In genomic region chr12:16030729-16031128, GRCh38 we compare ENCODE assay signal across 23 cellular contexts.
DNase-seq lines count a peak whose midpoint lies in the region; ATAC-seq and TF ChIP-seq lines count a peak whose summit lies in the region.
"Had no signal": no experiment of that assay in that cellular context is flagged by ENCODE, and none has a peak within 500 bp of the region (broad histone marks: within the 10 kb centered on the region; RNA-seq: fewer than 3 reads in every experiment).

No MANE protein-coding gene starts in this region.

- BruUV-seq in Caco-2 (replicated peaks; lab: Mats Ljungman, UMichigan), result no TSS peak

- no peak for TF ChIP-seq CTCF in Caco-2 (IDR thresholded peaks at IDR 0.05; ENCODE audit: insufficient read depth in 1 of 2, low read depth in 1 of 2, low read length in 1 of 2, severe bottlenecking in 1 of 2, unreplicated experiment in 1 of 2)
- TF ChIP-seq CTCF in body of pancreas (IDR thresholded peaks at IDR 0.05), result no peak
- TF ChIP-seq CTCF in right lobe of liver (IDR thresholded peaks at IDR 0.05), result no peak

- peak overlapping the region; percentile 81 for H3K27ac Mint-ChIP-seq in Caco-2 (ENCODE audit: unreplicated experiment)
- H3K27ac Mint-ChIP-seq: activated CD4-positive, alpha-beta T cell treated with anti-CD3 and anti-CD28 coated beads, Interleukin-2, amount 10 ng/mL, durations not matched to agents 24 days and 14 days; activated naive CD4-positive, alpha-beta T cell treated with anti-CD3 and anti-CD28 coated beads, Interleukin-2, amount 10 ng/mL, durations not matched to agents 7 days and 5 days; stimulated activated effector memory CD8-positive, alpha-beta T cell treated with anti-CD3 and anti-CD28 coated beads, Interleukin-12 subunit alpha, Interleukin-12 subunit beta, amount 100 ng/mL, for 72 hours had no signal

- ATAC-seq in body of pancreas, result peak; percentile 42
- peak; percentile 51 to 90 (median 58) for ATAC-seq in right lobe of liver
- no peak for ATAC-seq in HG03139 (IDR thresholded peaks at IDR 0.05; ENCODE audit: unreplicated experiment)
- ATAC-seq: K562; stimulated activated effector memory CD8-positive, alpha-beta T cell treated with anti-CD3 and anti-CD28 coated beads, Interleukin-12 subunit alpha, Interleukin-12 subunit beta, amount 100 ng/mL, for 72 hours had no signal

- no peak for TF ChIP-seq POLR2A in body of pancreas (IDR thresholded peaks at IDR 0.05)
- TF ChIP-seq POLR2A in right lobe of liver (IDR thresholded peaks at IDR 0.05), result no peak

- H3K9me3 Mint-ChIP-seq in Caco-2 (ENCODE audit: unreplicated experiment), result peaks cover 10% of the 10 kb centered on the region
- H3K9me3 Mint-ChIP-seq: activated CD4-positive, alpha-beta T cell treated with anti-CD3 and anti-CD28 coated beads, Interleukin-2, amount 10 ng/mL, durations not matched to agents 24 days and 14 days; stimulated activated effector memory CD8-positive, alpha-beta T cell treated with anti-CD3 and anti-CD28 coated beads, Interleukin-12 subunit alpha, Interleukin-12 subunit beta, amount 100 ng/mL, for 72 hours had no signal

- no peak overlapping the region for H3K27ac ChIP-seq in body of pancreas
- H3K27ac ChIP-seq in right lobe of liver, result no peak overlapping the region
- H3K27ac ChIP-seq: dorsolateral prefrontal cortex, PC-9, prostate gland, SJCRH30, uterus had no signal

- H3K4me1 ChIP-seq in Caco-2, result peaks cover 24% of the 10 kb centered on the region
- peaks cover 8% of the 10 kb centered on the region for H3K4me1 ChIP-seq in body of pancreas
- no peaks in the 10 kb centered on the region for H3K4me1 ChIP-seq in right lobe of liver
- H3K4me1 ChIP-seq: SJCRH30, uterus had no signal

- H3K27me3 Mint-ChIP-seq in Caco-2 (ENCODE audit: insufficient read depth, unreplicated experiment), result no peaks in the 10 kb centered on the region
- H3K27me3 Mint-ChIP-seq: activated CD4-positive, alpha-beta T cell treated with anti-CD3 and anti-CD28 coated beads, Interleukin-2, amount 10 ng/mL, durations not matched to agents 24 days and 14 days; activated naive CD4-positive, alpha-beta T cell treated with anti-CD3 and anti-CD28 coated beads, Interleukin-2, amount 10 ng/mL, durations not matched to agents 7 days and 5 days had no signal

- peaks cover 23% of the 10 kb centered on the region for H3K36me3 Mint-ChIP-seq in Caco-2 (ENCODE audit: insufficient read depth, unreplicated experiment)

- intact Hi-C loops in Caco-2 (cut with micrococcal nuclease; ENCODE audit: unreplicated experiment) (loop anchor here (1.0 to 5.0 kb wide), 5 partner anchors 9 to 118 kb away; partner anchors contain the start of gene DERA), body of pancreas (cut with DNase I) (no loop called here), right lobe of liver (cut with DNase I) (no loop called here)

- POLR2A ChIA-PET in Caco-2 (lab: Charles Lee), result interaction anchor here (1.0 kb wide), 1 partner anchor 9 kb away, joined by 5 read pairs; no protein-coding TSS in a partner anchor

- H3K9me3 ChIP-seq in Caco-2 (no peaks in the 10 kb centered on the region), body of pancreas (no peaks in the 10 kb centered on the region), right lobe of liver (no peaks in the 10 kb centered on the region)
- H3K9me3 ChIP-seq: HAP-1, prostate gland, SJCRH30, uterus had no signal

- H3K4me3 ChIP-seq in Caco-2 (ENCODE audit: low read depth, low read length), result no peak overlapping the region
- H3K4me3 ChIP-seq in body of pancreas, result no peak overlapping the region
- H3K4me3 ChIP-seq in right lobe of liver, result no peak overlapping the region
- H3K4me3 ChIP-seq: dorsolateral prefrontal cortex, HAP-1, K562, PC-9, prostate gland, SJCRH30, uterus had no signal

- H3K36me3 ChIP-seq in Caco-2 (ENCODE audit: control insufficient read depth, insufficient read depth, low read length) (no peaks in the 10 kb centered on the region), body of pancreas (replicated peaks in 1 of 2; ENCODE audit: insufficient read depth in 1 of 2, low read depth in 2 of 2) (no peaks in the 10 kb centered on the region), right lobe of liver (no peaks in the 10 kb centered on the region)
- H3K36me3 ChIP-seq: HAP-1, prostate gland, SJCRH30, uterus had no signal

- H3K27me3 ChIP-seq in Caco-2 (replicated peaks; ENCODE audit: control insufficient read depth, insufficient read depth, low read length), result no peaks in the 10 kb centered on the region
- H3K27me3 ChIP-seq in body of pancreas, result no peaks in the 10 kb centered on the region
- H3K27me3 ChIP-seq in right lobe of liver, result no peaks in the 10 kb centered on the region
- H3K27me3 ChIP-seq: dorsolateral prefrontal cortex, SJCRH30, uterus had no signal

- DNase-seq in Caco-2, result peak; percentile 80 to 81
- peak; percentile 4 for DNase-seq in NCI-H146 (lab: John Stamatoyannopoulos, UW)
- peak in 1 of 4 donors; percentile 7 for DNase-seq in body of pancreas
- no peak for DNase-seq in right lobe of liver
- DNase-seq in MV-4-11 (lab: John Stamatoyannopoulos, UW), result no peak
- no peak for DNase-seq in SIG-M5 treated with dmso at 0.1 percent for 504 hours (lab: John Stamatoyannopoulos, UW; ENCODE audit: unreplicated experiment)
- DNase-seq in HT-29 (ENCODE audit: low spot score), result no peak
- DNase-seq: activated CD4-positive, alpha-beta T cell treated with anti-CD3 and anti-CD28 coated beads, Interleukin-2, amount 10 ng/mL, durations not matched to agents 24 days and 14 days; activated naive CD4-positive, alpha-beta T cell treated with anti-CD3 and anti-CD28 coated beads, Interleukin-2, amount 10 ng/mL, durations not matched to agents 7 days and 5 days; anterior cingulate cortex; dorsolateral prefrontal cortex; GDM1; NCI-H187 treated with DMSO at 0.1 percent for 48 hours; PC-9; SJCRH30; stimulated activated CD4-positive, alpha-beta T cell treated with anti-CD3 and anti-CD28 coated beads, Interleukin-1b, Interleukin-23, amount 100 ng/mL, for 48 hours; T-helper 1 cell; uterus had no signal

- WGBS in body of pancreas, 2 donors, result 95 to 96% methylated on average over 2 of the region's 2 CpGs
- WGBS in right lobe of liver (ENCODE audit: insufficient coverage, low coverage, low lambda C conversion rate, missing lambda C conversion rate), result 41% methylated on average over 2 of the region's 2 CpGs

- CTCF ChIA-PET in Caco-2 (lab: Charles Lee), result interaction anchor here (1.4 kb wide), 1 partner anchor 9 kb away, joined by 4 read pairs; no protein-coding TSS in a partner anchor

- no peak overlapping the region for H3K4me3 Mint-ChIP-seq in Caco-2 (ENCODE audit: unreplicated experiment)
- H3K4me3 Mint-ChIP-seq: activated CD4-positive, alpha-beta T cell treated with anti-CD3 and anti-CD28 coated beads, Interleukin-2, amount 10 ng/mL, durations not matched to agents 24 days and 14 days; activated naive CD4-positive, alpha-beta T cell treated with anti-CD3 and anti-CD28 coated beads, Interleukin-2, amount 10 ng/mL, durations not matched to agents 7 days and 5 days; stimulated activated effector memory CD8-positive, alpha-beta T cell treated with anti-CD3 and anti-CD28 coated beads, Interleukin-12 subunit alpha, Interleukin-12 subunit beta, amount 100 ng/mL, for 72 hours had no signal

- H3K4me1 Mint-ChIP-seq in Caco-2 (ENCODE audit: low read depth, unreplicated experiment), result peaks cover 23% of the 10 kb centered on the region
- H3K4me1 Mint-ChIP-seq: activated CD4-positive, alpha-beta T cell treated with anti-CD3 and anti-CD28 coated beads, Interleukin-2, amount 10 ng/mL, durations not matched to agents 24 days and 14 days; activated naive CD4-positive, alpha-beta T cell treated with anti-CD3 and anti-CD28 coated beads, Interleukin-2, amount 10 ng/mL, durations not matched to agents 7 days and 5 days; stimulated activated effector memory CD8-positive, alpha-beta T cell treated with anti-CD3 and anti-CD28 coated beads, Interleukin-12 subunit alpha, Interleukin-12 subunit beta, amount 100 ng/mL, for 72 hours had no signal

Comparison
In these comparisons a context has a peak if more than half of its experiments do, and no peak if none do; other contexts are left out.
1. DNase-seq: peak in Caco-2 (2 of 2) and NCI-H146 (single experiment); none in right lobe of liver (0 of 3), MV-4-11 (single experiment), SIG-M5 treated with dmso at 0.1 percent for 504 hours (single experiment) and HT-29 (single experiment).